17 cellular contexts compared by ENCODE assay signal in genomic region chr1:20233866-20234265, GRCh38. TPM values are rescaled to one million over a fixed set of nuclear protein-coding genes. Genes with fewer than 3 reads are reported as not detected.
DNase-seq lines count a peak whose midpoint lies in the region; ATAC-seq and TF ChIP-seq lines count a peak whose summit lies in the region.
"Had no signal": no experiment of that assay in that cellular context is flagged by ENCODE, and none has a peak within 500 bp of the region (broad histone marks: within the 10 kb centered on the region; RNA-seq: fewer than 3 reads in every experiment).

No MANE protein-coding gene starts in this region.

- ATAC-seq in PC-3 = no peak

- H4K20me1 ChIP-seq in neural cell (ENCODE audit: insufficient read depth) (no peaks in the 10 kb centered on the region), PC-3 (ENCODE audit: low read length) (no peaks in the 10 kb centered on the region)

- H3K36me3 ChIP-seq in neural cell (ENCODE audit: insufficient read depth, low read length) (no peaks in the 10 kb centered on the region), mesenchymal stem cell (ENCODE audit: control insufficient read depth in 1 of 2, insufficient read depth in 2 of 2, low read depth in 1 of 2, low read length in 2 of 2) (no peaks in the 10 kb centered on the region), PC-3 (ENCODE audit: low read depth, low read length) (no peaks in the 10 kb centered on the region)
- H3K36me3 ChIP-seq: ascending aorta, right atrium auricular region had no signal

- H3K27me3 Mint-ChIP-seq in T-helper 2 cell treated with Interferon-gamma antibody and Interleukin-4, amounts not matched to agents 5 μg/mL and 100 μg/mL, for 36 hours (ENCODE audit: low read depth) = peaks cover 53% of the 10 kb centered on the region

- TF ChIP-seq EP300 in neural cell (conservative IDR thresholded peaks at IDR 0.05; ENCODE audit: poor library complexity, severe bottlenecking) = peak; percentile 76

- intact Hi-C loops in PC-3 (cut with micrococcal nuclease) = no loop called here

- no TSS peak for BruUV-seq in PC-3 (replicated peaks; lab: Mats Ljungman, UMichigan)

- H3K4me3 ChIP-seq in neural cell (ENCODE audit: low read length) (peak overlapping the region; percentile 53), mesenchymal stem cell (ENCODE audit: insufficient read depth in 1 of 2, low read depth in 1 of 2, low read length in 2 of 2) (no peak overlapping the region), PC-3 (ENCODE audit: low read length) (no peak overlapping the region)
- H3K4me3 ChIP-seq: ascending aorta, right atrium auricular region had no signal

- H3K4ac ChIP-seq in mesenchymal stem cell (ENCODE audit: low read depth in 1 of 2, low read length in 2 of 2) = no peak overlapping the region

- peak overlapping the region; percentile 26 for H3K9ac ChIP-seq in neural cell (ENCODE audit: low read length)
- no peak overlapping the region for H3K9ac ChIP-seq in mesenchymal stem cell (ENCODE audit: low read length)
- no peak overlapping the region for H3K9ac ChIP-seq in PC-3 (ENCODE audit: low read length)

- H3K36me3 Mint-ChIP-seq in T-helper 2 cell treated with Interferon-gamma antibody and Interleukin-4, amounts not matched to agents 5 μg/mL and 100 μg/mL, for 36 hours (ENCODE audit: low read depth) = no peaks in the 10 kb centered on the region
- H3K36me3 Mint-ChIP-seq: T-cell had no signal

- no peaks in the 10 kb centered on the region for H3K4me1 Mint-ChIP-seq in T-helper 2 cell treated with Interferon-gamma antibody and Interleukin-4, amounts not matched to agents 5 μg/mL and 100 μg/mL, for 36 hours (ENCODE audit: low read depth)

- H3K79me1 ChIP-seq in mesenchymal stem cell (replicated peaks; ENCODE audit: low read length, poor library complexity, severe bottlenecking) = no peaks in the 10 kb centered on the region

- no peak overlapping the region for H3K18ac ChIP-seq in mesenchymal stem cell (ENCODE audit: low read depth in 1 of 2, low read length in 2 of 2)

- POLR2A ChIA-PET in PC-3 (lab: Charles Lee; ENCODE audit: unreplicated experiment) = no interaction called here

- no peak overlapping the region for H2BK5ac ChIP-seq in mesenchymal stem cell (ENCODE audit: low read depth, low read length, poor library complexity, severe bottlenecking)

- H2BK12ac ChIP-seq in mesenchymal stem cell (ENCODE audit: low read length in 2 of 2) = no peak overlapping the region

- H3K27ac Mint-ChIP-seq in T-helper 2 cell treated with Interferon-gamma antibody and Interleukin-4, amounts not matched to agents 5 μg/mL and 100 μg/mL, for 36 hours = no peak overlapping the region
- H3K27ac Mint-ChIP-seq: activated T-cell treated with anti-CD3 and anti-CD28 coated beads, Interleukin-2, amount 50 U/mL, for 72 hours; T-cell had no signal

- TF ChIP-seq RAD21 in neural cell (conservative IDR thresholded peaks at IDR 0.05) = peak; percentile 25

- 33% methylated on average over 6 of the region's 6 CpGs for WGBS in mesenchymal stem cell

- H2BK15ac ChIP-seq in mesenchymal stem cell (ENCODE audit: low read depth, poor library complexity, severe bottlenecking) = no peak overlapping the region

- no peaks in the 10 kb centered on the region for H3K79me2 ChIP-seq in neural cell (replicated peaks; ENCODE audit: insufficient read depth, low read length)
- H3K79me2 ChIP-seq in PC-3 (ENCODE audit: low read length) = no peaks in the 10 kb centered on the region

- H3K4me1 ChIP-seq in mesenchymal stem cell (ENCODE audit: control insufficient read depth, insufficient read depth, low read depth, low read length) = no peaks in the 10 kb centered on the region
- peaks cover 38% of the 10 kb centered on the region for H3K4me1 ChIP-seq in PC-3 (ENCODE audit: insufficient read depth, low read length)
- H3K4me1 ChIP-seq: ascending aorta, right atrium auricular region had no signal

- no peaks in the 10 kb centered on the region for H3K9me3 ChIP-seq in neural cell (ENCODE audit: low read length)
- no peaks in the 10 kb centered on the region for H3K9me3 ChIP-seq in mesenchymal stem cell (ENCODE audit: control insufficient read depth, low read length)
- no peaks in the 10 kb centered on the region for H3K9me3 ChIP-seq in PC-3 (ENCODE audit: low read length)
- H3K9me3 ChIP-seq: ascending aorta, right atrium auricular region had no signal

- H2BK120ac ChIP-seq in mesenchymal stem cell (ENCODE audit: low read depth, low read length) = no peak overlapping the region

- no peak overlapping the region for H2AK5ac ChIP-seq in mesenchymal stem cell (ENCODE audit: low read length, severe bottlenecking)

- H3F3A ChIP-seq in neural cell (ENCODE audit: insufficient read depth, low read length, poor library complexity, severe bottlenecking) (peaks cover 7% of the 10 kb centered on the region), PC-3 (ENCODE audit: low read length, unreplicated experiment) (no peaks in the 10 kb centered on the region)

- CTCF ChIA-PET in PC-3 (lab: Charles Lee) = interaction anchor here (1.0 kb wide), 1 partner anchor 16 kb away, joined by 4 read pairs; no protein-coding TSS in a partner anchor

- H3K14ac ChIP-seq in mesenchymal stem cell (ENCODE audit: low read length in 2 of 2) = no peak overlapping the region

- no peaks in the 10 kb centered on the region for H3K9me3 Mint-ChIP-seq in T-helper 2 cell treated with Interferon-gamma antibody and Interleukin-4, amounts not matched to agents 5 μg/mL and 100 μg/mL, for 36 hours
- H3K9me3 Mint-ChIP-seq: activated T-cell treated with anti-CD3 and anti-CD28 coated beads, Interleukin-2, amount 50 U/mL, for 72 hours; T-cell had no signal

- H3K9me2 ChIP-seq in neural cell (ENCODE audit: insufficient read depth, low read length) = no peaks in the 10 kb centered on the region
- no peaks in the 10 kb centered on the region for H3K9me2 ChIP-seq in PC-3 (replicated peaks; ENCODE audit: low read length)

- H2AFZ ChIP-seq in neural cell (ENCODE audit: low read depth, low read length) = peak overlapping the region; percentile 0
- no peak overlapping the region for H2AFZ ChIP-seq in mesenchymal stem cell (ENCODE audit: low read depth, low read length)
- no peak overlapping the region for H2AFZ ChIP-seq in PC-3 (ENCODE audit: low read length)

- H3K4me2 ChIP-seq in neural cell (ENCODE audit: low read length) (peak overlapping the region; percentile 40), mesenchymal stem cell (ENCODE audit: low read length, poor library complexity, severe bottlenecking) (no peak overlapping the region), PC-3 (ENCODE audit: low read length) (no peak overlapping the region)

- DNase-seq in DMS153 treated with DMSO at 0.1 percent for 48 hours (lab: John Stamatoyannopoulos, UW; ENCODE audit: unreplicated experiment) = peak; percentile 13
- peak; percentile 58 for DNase-seq in NCI-H345 (lab: John Stamatoyannopoulos, UW)
- peak in 46 of 61 donors; percentile 13 to 86 (median 44) for DNase-seq in caudate nucleus (lab: John Stamatoyannopoulos, UW)
- no peak for DNase-seq in mesenchymal stem cell
- no peak for DNase-seq in PC-3
- DNase-seq in stimulated activated CD4-positive, alpha-beta T cell treated with anti-CD3 and anti-CD28 coated beads, Interleukin-4, amount 100 ng/mL, for 1 hour = no peak
- DNase-seq in T-helper 2 cell treated with Interferon-gamma antibody and Interleukin-4, amounts not matched to agents 5 μg/mL and 100 μg/mL, for 36 hours (ENCODE audit: low spot score) = no peak
- DNase-seq: activated CD4-positive, alpha-beta T cell treated with anti-CD3 and anti-CD28 coated beads for 1 hour; activated T-cell treated with anti-CD3 and anti-CD28 coated beads, Interleukin-2, amount 50 U/mL, for 72 hours; T-cell had no signal

- no peak overlapping the region for H4K8ac ChIP-seq in mesenchymal stem cell (ENCODE audit: low read length)

- H4K91ac ChIP-seq in mesenchymal stem cell (ENCODE audit: low read length) = no peak overlapping the region

- no peak for TF ChIP-seq CTCF in neural cell (IDR thresholded peaks at IDR 0.05; ENCODE audit: poor library complexity, severe bottlenecking)
- TF ChIP-seq CTCF in PC-3 (conservative IDR thresholded peaks at IDR 0.05; ENCODE audit: low read depth, low read length) = no peak

- H3K27ac ChIP-seq in caudate nucleus (ENCODE audit: low read depth, low read length) (peak overlapping the region; percentile 33), neural cell (ENCODE audit: low read length) (peak overlapping the region; percentile 44), mesenchymal stem cell (ENCODE audit: low read length, poor library complexity, severe bottlenecking) (no peak overlapping the region), PC-3 (ENCODE audit: low read length) (no peak overlapping the region)
- H3K27ac ChIP-seq: ascending aorta, right atrium auricular region had no signal

- no peak overlapping the region for H3K4me3 Mint-ChIP-seq in T-helper 2 cell treated with Interferon-gamma antibody and Interleukin-4, amounts not matched to agents 5 μg/mL and 100 μg/mL, for 36 hours
- H3K4me3 Mint-ChIP-seq: activated T-cell treated with anti-CD3 and anti-CD28 coated beads, Interleukin-2, amount 50 U/mL, for 72 hours; T-cell had no signal

- no peak overlapping the region for H3K23ac ChIP-seq in mesenchymal stem cell (ENCODE audit: low read length in 2 of 2)

- H3K27me3 ChIP-seq in neural cell (ENCODE audit: insufficient read depth, low read depth, low read length) (no peaks in the 10 kb centered on the region), mesenchymal stem cell (ENCODE audit: control insufficient read depth in 1 of 2, insufficient read depth in 1 of 2, low read length in 2 of 2) (peaks cover 33 to 70% of the 10 kb centered on the region in 2 experiments), PC-3 (ENCODE audit: low read length) (no peaks in the 10 kb centered on the region)
- H3K27me3 ChIP-seq: right atrium auricular region had no signal

TF ChIP-seq in neural cell, 6 proteins besides CTCF, POLR2A, EP300 and RAD21 (continues in another document):
- no peak for TF ChIP-seq EZH2 (IDR thresholded peaks at IDR 0.05; ENCODE audit: borderline replicate concordance, insufficient read depth, low read length, poor library complexity, severe bottlenecking)
- no peak for TF ChIP-seq TAF1 (IDR thresholded peaks at IDR 0.05; ENCODE audit: low read depth)
- TF ChIP-seq MXI1 (conservative IDR thresholded peaks at IDR 0.05; ENCODE audit: poor library complexity, severe bottlenecking) = peak; percentile 43
- TF ChIP-seq POLR2AphosphoS5 (IDR thresholded peaks at IDR 0.05) = peak; percentile 70
- peak; percentile 32 for TF ChIP-seq SMC3 (conservative IDR thresholded peaks at IDR 0.05; ENCODE audit: poor library complexity)

RNA-seq across cellular contexts. Expression of gene PLA2G2C, which starts 47.5 kb away (rescaled TPM):
- not detected in 2 replicates for polyA plus RNA-seq in neural cell
- polyA minus RNA-seq in neural cell = not detected in 2 replicates
- not detected for polyA plus RNA-seq in mesenchymal stem cell (2013, experiment 1 of 2)
- polyA plus RNA-seq in mesenchymal stem cell (2013, experiment 2 of 2) = not detected
- 0.12 TPM in 1 of 2 replicates, not detected in the other for total RNA-seq in PC-3 (2014; rRNA removed)
- total RNA-seq: ascending aorta, dermis microvascular lymphatic vessel endothelial cell, fibroblast of villous mesenchyme, right atrium auricular region, urinary bladder had no signal
- polyA plus RNA-seq: BJ, urinary bladder had no signal

RNA-seq across cellular contexts. Expression of gene UBXN10, which starts 48.0 kb away (rescaled TPM):
- polyA plus RNA-seq in neural cell = 0.64 and 0.82 TPM in 2 replicates
- 1.5 TPM in 2 replicates for polyA minus RNA-seq in neural cell
- polyA plus RNA-seq in mesenchymal stem cell (2013, experiment 1 of 2) = 0.03 TPM
- 0.03 TPM for polyA plus RNA-seq in mesenchymal stem cell (2013, experiment 2 of 2)
- 0.12 TPM in 1 of 2 replicates, not detected in the other for total RNA-seq in PC-3 (2014; rRNA removed)
- total RNA-seq: ascending aorta, fibroblast of villous mesenchyme had no signal
- polyA plus RNA-seq: BJ had no signal

RNA-seq across cellular contexts. Expression of gene VWA5B1, which starts 56.8 kb away (rescaled TPM):
- polyA plus RNA-seq in neural cell = 0.27 and 0.82 TPM in 2 replicates
- polyA minus RNA-seq in neural cell = 1.2 and 2.0 TPM in 2 replicates
- polyA plus RNA-seq in mesenchymal stem cell (2013, experiment 1 of 2) = not detected
- not detected for polyA plus RNA-seq in mesenchymal stem cell (2013, experiment 2 of 2)
- not detected in 2 replicates for total RNA-seq in PC-3 (2014; rRNA removed)
- total RNA-seq: ascending aorta, dermis microvascular lymphatic vessel endothelial cell, fibroblast of villous mesenchyme had no signal
- polyA plus RNA-seq: BJ had no signal

Comparison
In these comparisons a context has a peak if more than half of its experiments do, and no peak if none do; other contexts are left out.
1. DNase-seq: peak in DMS153 treated with DMSO at 0.1 percent for 48 hours (single experiment), NCI-H345 (single experiment) and caudate nucleus (46 of 61); none in mesenchymal stem cell (single experiment), PC-3 (single experiment), stimulated activated CD4-positive, alpha-beta T cell treated with anti-CD3 and anti-CD28 coated beads, Interleukin-4, amount 100 ng/mL, for 1 hour (single experiment) and T-helper 2 cell treated with Interferon-gamma antibody and Interleukin-4, amounts not matched to agents 5 μg/mL and 100 μg/mL, for 36 hours (single experiment).
2. H3K27ac ChIP-seq: peak in caudate nucleus (single experiment) and neural cell (single experiment); none in mesenchymal stem cell (single experiment) and PC-3 (single experiment).